ENCODE assay signal across 8 cellular contexts in the genomic region with DNA sequence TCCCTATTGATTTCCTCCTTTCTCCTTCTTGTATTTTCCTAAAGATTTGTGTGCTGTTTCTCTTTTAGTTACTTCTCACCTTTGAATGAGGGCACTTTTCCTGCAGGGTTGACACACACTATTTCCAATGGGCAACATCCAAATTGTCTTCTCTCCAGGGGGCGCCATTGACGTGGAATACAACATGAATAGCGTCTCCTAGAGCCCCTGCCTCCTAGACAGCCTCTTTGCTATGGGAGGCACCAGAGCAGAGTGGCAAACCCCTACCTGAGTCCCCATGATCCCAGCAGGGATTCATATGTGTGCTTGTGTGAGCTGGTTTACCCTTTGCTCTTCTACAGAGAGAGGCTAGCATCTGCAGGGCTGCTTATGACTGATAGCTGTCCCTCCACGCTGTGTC.
DNase-seq lines count a peak whose midpoint lies in the region; ATAC-seq lines count a peak whose summit lies in the region.

No MANE protein-coding gene starts in this region.

- ATAC-seq in activated CD4-positive, CD25-positive, alpha-beta regulatory T cell treated with anti-CD3 and anti-CD28 coated beads, Interleukin-2, amount 50 U/mL, for 24 hours: peak; percentile 56 to 63
- ATAC-seq in left lobe of liver: peak; percentile 67
- ATAC-seq in GM21737 (IDR thresholded peaks at IDR 0.05; ENCODE audit: unreplicated experiment): no peak

- peak; percentile 65 for DNase-seq in GDM1 (lab: John Stamatoyannopoulos, UW)
- peak; percentile 46 for DNase-seq in NCI-H1105 treated with DMSO at 0.1 percent for 48 hours (lab: John Stamatoyannopoulos, UW)
- DNase-seq in cerebellar cortex (ENCODE audit: low spot score): peak; percentile 58
- DNase-seq in left lobe of liver (ENCODE audit: low spot score): peak; percentile 52
- peak; percentile 30 for DNase-seq in stimulated activated CD8-positive, alpha-beta memory T cell treated with anti-CD3 and anti-CD28 coated beads, Interleukin-12 subunit alpha, Interleukin-12 subunit beta, amount 100 ng/mL, for 1 hour (ENCODE audit: low read depth)
- DNase-seq in DMS79 (lab: John Stamatoyannopoulos, UW): no peak
